In the genomic region with DNA sequence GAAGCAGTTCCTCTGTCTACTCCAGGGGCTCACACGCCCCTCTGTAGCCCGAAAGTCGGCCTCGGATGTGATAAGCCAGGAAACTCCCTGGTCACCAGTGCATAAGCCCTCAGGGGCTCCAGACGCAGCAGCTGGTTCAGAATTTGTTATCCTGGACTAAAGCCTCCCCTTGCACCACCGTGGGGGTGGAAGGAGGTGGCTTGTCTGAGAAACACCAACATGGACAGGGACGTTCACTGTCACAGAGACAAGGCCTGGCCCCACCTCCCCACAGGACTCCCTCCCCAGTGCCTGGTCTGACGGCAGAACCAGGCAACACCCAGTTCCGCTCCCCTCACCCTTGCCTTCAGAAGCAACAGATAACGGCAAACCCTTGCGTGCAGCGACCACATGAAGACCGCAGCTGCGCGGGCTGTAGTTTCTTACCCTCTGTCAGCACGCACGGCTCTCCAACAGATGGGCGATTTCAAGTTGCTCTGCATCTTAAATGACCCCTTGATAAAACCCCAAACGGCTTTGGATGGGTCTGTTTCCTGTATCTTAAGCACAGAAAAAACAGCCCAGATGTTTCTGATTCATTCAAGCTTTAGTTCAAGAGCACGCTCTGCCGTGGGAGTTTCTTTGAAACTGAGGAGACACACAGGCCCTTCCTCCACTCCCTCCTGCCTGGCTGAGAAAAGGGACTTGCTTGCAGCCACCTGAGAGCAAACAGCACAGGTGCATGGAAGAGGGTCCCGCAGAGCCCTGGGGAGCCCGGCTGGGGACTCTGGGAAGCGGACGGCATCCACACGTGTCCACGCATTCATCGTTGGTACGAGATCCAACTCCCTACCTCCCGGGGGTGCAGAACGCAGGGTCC, we compare ENCODE assay signal across 1 cellular context.
TF ChIP-seq lines count a peak whose summit lies in the region.

No MANE protein-coding gene starts in this region.

TF ChIP-seq in K562, 482 proteins besides CTCF, POLR2A, EP300 and RAD21 (continued from another document and continues in another):
- TF ChIP-seq TAF1 (IDR thresholded peaks at IDR 0.05; ENCODE audit: control insufficient read depth, extremely low read depth, insufficient read depth, low read length, severe bottlenecking) (no peak), ZNF785 (CRISPR knock-in tag; IDR thresholded peaks at IDR 0.05) (no peak), KLF1 (tag; IDR thresholded peaks at IDR 0.05) (no peak), ID3 (CRISPR knock-in tag; IDR thresholded peaks at IDR 0.05) (no peak), ID3 (tag; IDR thresholded peaks at IDR 0.05) (no peak), ZNF232 (CRISPR knock-in tag; IDR thresholded peaks at IDR 0.05) (no peak), CREB3L1 (IDR thresholded peaks at IDR 0.05; ENCODE audit: borderline replicate concordance, low read depth) (no peak), JUN (IDR thresholded peaks at IDR 0.05; ENCODE audit: borderline replicate concordance, low read depth, low read length) (no peak), JUN (CRISPR knock-in tag; IDR thresholded peaks at IDR 0.05; ENCODE audit: borderline replicate concordance) (no peak), NR3C1 (CRISPR knock-in tag; IDR thresholded peaks at IDR 0.05) (no peak), ETV6 (IDR thresholded peaks at IDR 0.05; ENCODE audit: borderline replicate concordance in 1 of 2, low read depth in 2 of 2, low read length in 1 of 2) (no peak), ETV6 (CRISPR knock-in tag; IDR thresholded peaks at IDR 0.05; ENCODE audit: borderline replicate concordance) (no peak), ZC3H11A (IDR thresholded peaks at IDR 0.05; ENCODE audit: low read depth, low read length) (no peak), THRAP3 (IDR thresholded peaks at IDR 0.05; ENCODE audit: borderline replicate concordance) (no peak), ZNF780A (CRISPR knock-in tag; IDR thresholded peaks at IDR 0.05) (no peak), CAMTA2 (CRISPR knock-in tag; conservative IDR thresholded peaks at IDR 0.05) (no peak), U2AF2 (optimal IDR thresholded peaks at IDR 0.05; ENCODE audit: low read depth, low read length) (no peak), MCM3 (IDR thresholded peaks at IDR 0.05) (no peak), GTF2F1 (IDR thresholded peaks at IDR 0.05; ENCODE audit: low read depth, low read length) (no peak), RBM17 (IDR thresholded peaks at IDR 0.05; ENCODE audit: borderline replicate concordance, low read depth, low read length) (no peak), FOXJ2 (tag; IDR thresholded peaks at IDR 0.05) (no peak), HCFC1 (IDR thresholded peaks at IDR 0.05; ENCODE audit: low read depth, low read length) (no peak), SETDB1 (IDR thresholded peaks at IDR 0.05; ENCODE audit: low read length) (no peak), MIER1 (IDR thresholded peaks at IDR 0.05; ENCODE audit: low read depth) (no peak), ZNF507 (tag; conservative IDR thresholded peaks at IDR 0.05) (no peak), ETV5 (CRISPR knock-in tag; IDR thresholded peaks at IDR 0.05; ENCODE audit: low read depth) (peak; percentile 80), ZNF24 (IDR thresholded peaks at IDR 0.05) (0 out of 2 replicates have a peak, but pooled peaks have one; percentile 31), ATF7 (IDR thresholded peaks at IDR 0.05) (peak; percentile 63; the same call in 1 of the 2 replicates), SMC3 (conservative IDR thresholded peaks at IDR 0.05; ENCODE audit: insufficient read depth, low read depth, low read length) (no peak), SOX6 (IDR thresholded peaks at IDR 0.05) (peak; percentile 69), LEF1 (IDR thresholded peaks at IDR 0.05) (peak; percentile 65; the same call in 1 of the 2 replicates), GABPB2 (CRISPR knock-in tag; conservative IDR thresholded peaks at IDR 0.05) (no peak), BRD4 (IDR thresholded peaks at IDR 0.05) (no peak), L3MBTL2 (IDR thresholded peaks at IDR 0.05) (peak; percentile 81), ELF2 (CRISPR knock-in tag; IDR thresholded peaks at IDR 0.05) (no peak), STAT5B (CRISPR knock-in tag; IDR thresholded peaks at IDR 0.05) (no peak), ZNF408 (CRISPR knock-in tag; IDR thresholded peaks at IDR 0.05; ENCODE audit: low read depth) (no peak), HSF4 (CRISPR knock-in tag; IDR thresholded peaks at IDR 0.05; ENCODE audit: borderline replicate concordance) (no peak), BCOR (IDR thresholded peaks at IDR 0.05) (peak; percentile 75), BDP1 (IDR thresholded peaks at IDR 0.05; ENCODE audit: insufficient read depth, insufficient read length) (no peak), JUND (IDR thresholded peaks at IDR 0.05; ENCODE audit: borderline replicate concordance, low read depth, low read length) (peak; percentile 41), JUND (tag; IDR thresholded peaks at IDR 0.05; ENCODE audit: borderline replicate concordance, low read depth, low read length) (peak; percentile 63; the same call in 1 of the 3 replicates), RFX7 (CRISPR knock-in tag; IDR thresholded peaks at IDR 0.05) (no peak), RBM22 (IDR thresholded peaks at IDR 0.05; ENCODE audit: low read depth, low read length, poor library complexity, severe bottlenecking) (no peak), GATAD2B (IDR thresholded peaks at IDR 0.05; ENCODE audit: borderline replicate concordance) (no peak), NFRKB (IDR thresholded peaks at IDR 0.05; ENCODE audit: low read depth) (no peak), CTCFL (IDR thresholded peaks at IDR 0.05; ENCODE audit: borderline replicate concordance, insufficient read depth, low read depth, low read length, poor library complexity, severe bottlenecking) (no peak), DIDO1 (tag; IDR thresholded peaks at IDR 0.05; ENCODE audit: low read depth) (no peak), ZNF695 (CRISPR knock-in tag; IDR thresholded peaks at IDR 0.05) (no peak), ZNF639 (CRISPR knock-in tag; conservative IDR thresholded peaks at IDR 0.05 in 1 of 2, IDR thresholded peaks at IDR 0.05 in 1 of 2) (no peak), NCOR1 (IDR thresholded peaks at IDR 0.05) (no peak), NR2C1 (IDR thresholded peaks at IDR 0.05) (no peak), NR2C1 (tag; IDR thresholded peaks at IDR 0.05) (peak; percentile 4; the same call in 1 of the 2 replicates), HMG20B (CRISPR knock-in tag; IDR thresholded peaks at IDR 0.05) (no peak), SAFB (IDR thresholded peaks at IDR 0.05; ENCODE audit: borderline replicate concordance, low read depth, low read length) (no peak)
- TF ChIP-seq, protein P1, sequence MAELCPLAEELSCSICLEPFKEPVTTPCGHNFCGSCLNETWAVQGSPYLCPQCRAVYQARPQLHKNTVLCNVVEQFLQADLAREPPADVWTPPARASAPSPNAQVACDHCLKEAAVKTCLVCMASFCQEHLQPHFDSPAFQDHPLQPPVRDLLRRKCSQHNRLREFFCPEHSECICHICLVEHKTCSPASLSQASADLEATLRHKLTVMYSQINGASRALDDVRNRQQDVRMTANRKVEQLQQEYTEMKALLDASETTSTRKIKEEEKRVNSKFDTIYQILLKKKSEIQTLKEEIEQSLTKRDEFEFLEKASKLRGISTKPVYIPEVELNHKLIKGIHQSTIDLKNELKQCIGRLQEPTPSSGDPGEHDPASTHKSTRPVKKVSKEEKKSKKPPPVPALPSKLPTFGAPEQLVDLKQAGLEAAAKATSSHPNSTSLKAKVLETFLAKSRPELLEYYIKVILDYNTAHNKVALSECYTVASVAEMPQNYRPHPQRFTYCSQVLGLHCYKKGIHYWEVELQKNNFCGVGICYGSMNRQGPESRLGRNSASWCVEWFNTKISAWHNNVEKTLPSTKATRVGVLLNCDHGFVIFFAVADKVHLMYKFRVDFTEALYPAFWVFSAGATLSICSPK (IDR thresholded peaks at IDR 0.05; ENCODE audit: borderline replicate concordance), result no peak
- TF ChIP-seq, protein P2, sequence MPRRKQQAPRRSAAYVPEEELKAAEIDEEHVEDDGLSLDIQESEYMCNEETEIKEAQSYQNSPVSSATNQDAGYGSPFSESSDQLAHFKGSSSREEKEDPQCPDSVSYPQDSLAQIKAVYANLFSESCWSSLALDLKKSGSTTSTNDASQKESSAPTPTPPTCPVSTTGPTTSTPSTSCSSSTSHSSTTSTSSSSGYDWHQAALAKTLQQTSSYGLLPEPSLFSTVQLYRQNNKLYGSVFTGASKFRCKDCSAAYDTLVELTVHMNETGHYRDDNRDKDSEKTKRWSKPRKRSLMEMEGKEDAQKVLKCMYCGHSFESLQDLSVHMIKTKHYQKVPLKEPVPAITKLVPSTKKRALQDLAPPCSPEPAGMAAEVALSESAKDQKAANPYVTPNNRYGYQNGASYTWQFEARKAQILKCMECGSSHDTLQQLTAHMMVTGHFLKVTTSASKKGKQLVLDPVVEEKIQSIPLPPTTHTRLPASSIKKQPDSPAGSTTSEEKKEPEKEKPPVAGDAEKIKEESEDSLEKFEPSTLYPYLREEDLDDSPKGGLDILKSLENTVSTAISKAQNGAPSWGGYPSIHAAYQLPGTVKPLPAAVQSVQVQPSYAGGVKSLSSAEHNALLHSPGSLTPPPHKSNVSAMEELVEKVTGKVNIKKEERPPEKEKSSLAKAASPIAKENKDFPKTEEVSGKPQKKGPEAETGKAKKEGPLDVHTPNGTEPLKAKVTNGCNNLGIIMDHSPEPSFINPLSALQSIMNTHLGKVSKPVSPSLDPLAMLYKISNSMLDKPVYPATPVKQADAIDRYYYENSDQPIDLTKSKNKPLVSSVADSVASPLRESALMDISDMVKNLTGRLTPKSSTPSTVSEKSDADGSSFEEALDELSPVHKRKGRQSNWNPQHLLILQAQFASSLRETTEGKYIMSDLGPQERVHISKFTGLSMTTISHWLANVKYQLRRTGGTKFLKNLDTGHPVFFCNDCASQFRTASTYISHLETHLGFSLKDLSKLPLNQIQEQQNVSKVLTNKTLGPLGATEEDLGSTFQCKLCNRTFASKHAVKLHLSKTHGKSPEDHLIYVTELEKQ (CRISPR knock-in tag; IDR thresholded peaks at IDR 0.05), result no peak
- TF ChIP-seq, protein P3, sequence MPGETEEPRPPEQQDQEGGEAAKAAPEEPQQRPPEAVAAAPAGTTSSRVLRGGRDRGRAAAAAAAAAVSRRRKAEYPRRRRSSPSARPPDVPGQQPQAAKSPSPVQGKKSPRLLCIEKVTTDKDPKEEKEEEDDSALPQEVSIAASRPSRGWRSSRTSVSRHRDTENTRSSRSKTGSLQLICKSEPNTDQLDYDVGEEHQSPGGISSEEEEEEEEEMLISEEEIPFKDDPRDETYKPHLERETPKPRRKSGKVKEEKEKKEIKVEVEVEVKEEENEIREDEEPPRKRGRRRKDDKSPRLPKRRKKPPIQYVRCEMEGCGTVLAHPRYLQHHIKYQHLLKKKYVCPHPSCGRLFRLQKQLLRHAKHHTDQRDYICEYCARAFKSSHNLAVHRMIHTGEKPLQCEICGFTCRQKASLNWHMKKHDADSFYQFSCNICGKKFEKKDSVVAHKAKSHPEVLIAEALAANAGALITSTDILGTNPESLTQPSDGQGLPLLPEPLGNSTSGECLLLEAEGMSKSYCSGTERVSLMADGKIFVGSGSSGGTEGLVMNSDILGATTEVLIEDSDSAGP (CRISPR knock-in tag; IDR thresholded peaks at IDR 0.05), result no peak
- TF ChIP-seq, protein P4, sequence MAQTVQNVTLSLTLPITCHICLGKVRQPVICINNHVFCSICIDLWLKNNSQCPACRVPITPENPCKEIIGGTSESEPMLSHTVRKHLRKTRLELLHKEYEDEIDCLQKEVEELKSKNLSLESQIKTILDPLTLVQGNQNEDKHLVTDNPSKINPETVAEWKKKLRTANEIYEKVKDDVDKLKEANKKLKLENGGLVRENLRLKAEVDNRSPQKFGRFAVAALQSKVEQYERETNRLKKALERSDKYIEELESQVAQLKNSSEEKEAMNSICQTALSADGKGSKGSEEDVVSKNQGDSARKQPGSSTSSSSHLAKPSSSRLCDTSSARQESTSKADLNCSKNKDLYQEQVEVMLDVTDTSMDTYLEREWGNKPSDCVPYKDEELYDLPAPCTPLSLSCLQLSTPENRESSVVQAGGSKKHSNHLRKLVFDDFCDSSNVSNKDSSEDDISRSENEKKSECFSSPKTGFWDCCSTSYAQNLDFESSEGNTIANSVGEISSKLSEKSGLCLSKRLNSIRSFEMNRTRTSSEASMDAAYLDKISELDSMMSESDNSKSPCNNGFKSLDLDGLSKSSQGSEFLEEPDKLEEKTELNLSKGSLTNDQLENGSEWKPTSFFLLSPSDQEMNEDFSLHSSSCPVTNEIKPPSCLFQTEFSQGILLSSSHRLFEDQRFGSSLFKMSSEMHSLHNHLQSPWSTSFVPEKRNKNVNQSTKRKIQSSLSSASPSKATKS (CRISPR knock-in tag; IDR thresholded peaks at IDR 0.05), result no peak
